In genomic region chr1:17096584-17096983, GRCh38 we compare ENCODE assay signal across 1 cellular context.
TF ChIP-seq lines count a peak whose summit lies in the region.

No MANE protein-coding gene starts in this region.

TF ChIP-seq in H1, 55 proteins besides CTCF, POLR2A, EP300 and RAD21:
- TF ChIP-seq SIX5 (IDR thresholded peaks at IDR 0.05; ENCODE audit: low read depth, low read length) (no peak), CHD2 (IDR thresholded peaks at IDR 0.05; ENCODE audit: low read length) (no peak), HDAC2 (IDR thresholded peaks at IDR 0.05; ENCODE audit: borderline replicate concordance in 1 of 2, low read depth in 2 of 2, low read length in 2 of 2) (no peak), ASH2L (IDR thresholded peaks at IDR 0.05; ENCODE audit: low read length) (no peak), CREB1 (IDR thresholded peaks at IDR 0.05) (no peak), GTF2F1 (IDR thresholded peaks at IDR 0.05; ENCODE audit: borderline replicate concordance, low read depth, low read length) (no peak), ATF3 (IDR thresholded peaks at IDR 0.05; ENCODE audit: insufficient read depth, low read depth, low read length) (no peak), RNF2 (IDR thresholded peaks at IDR 0.05; ENCODE audit: borderline replicate concordance, low read depth, low read length, missing control alignments, poor library complexity, severe bottlenecking) (no peak)
